ENCODE assay signal across 1 cellular context in the genomic region with DNA sequence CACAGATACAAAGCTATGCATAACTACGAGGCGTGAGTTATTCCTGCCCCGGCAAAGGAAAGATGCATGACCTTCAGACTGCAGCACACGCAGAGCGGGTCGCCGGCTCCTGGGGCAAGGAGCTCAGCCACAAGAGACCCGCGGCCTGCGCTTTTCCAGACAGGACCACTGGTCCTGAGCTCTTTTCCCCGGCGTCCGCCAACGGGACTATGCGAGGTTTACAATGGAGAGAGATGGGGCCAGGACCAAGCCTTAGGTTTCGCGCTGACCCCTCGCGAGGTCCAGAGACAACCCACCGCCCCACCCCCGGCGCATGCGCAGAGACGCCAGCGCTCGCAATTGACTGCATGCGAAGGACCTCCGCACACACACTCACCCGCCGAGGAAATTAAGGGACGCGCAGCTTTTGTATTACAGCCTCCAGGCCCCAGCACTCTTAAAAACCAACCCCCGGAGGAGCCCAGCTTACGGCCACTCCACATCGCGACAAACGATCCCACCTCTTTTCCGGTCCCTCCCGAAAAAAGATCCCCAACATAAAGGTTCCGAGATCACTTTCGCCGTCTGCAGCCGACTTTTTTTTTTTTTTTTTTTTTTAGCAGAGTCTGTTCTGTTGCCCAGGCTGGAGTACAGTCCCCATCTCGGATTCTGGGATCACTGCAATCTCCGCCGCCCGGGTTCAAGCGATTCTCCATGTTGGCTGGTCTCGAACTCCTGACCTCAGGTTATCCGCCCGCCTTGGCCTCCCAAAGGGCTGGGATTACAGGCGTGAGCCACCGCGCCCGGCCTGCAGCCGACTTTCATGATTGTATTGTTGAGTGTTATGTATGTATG.
TF ChIP-seq lines count a peak whose summit lies in the region.

A gene with protein sequence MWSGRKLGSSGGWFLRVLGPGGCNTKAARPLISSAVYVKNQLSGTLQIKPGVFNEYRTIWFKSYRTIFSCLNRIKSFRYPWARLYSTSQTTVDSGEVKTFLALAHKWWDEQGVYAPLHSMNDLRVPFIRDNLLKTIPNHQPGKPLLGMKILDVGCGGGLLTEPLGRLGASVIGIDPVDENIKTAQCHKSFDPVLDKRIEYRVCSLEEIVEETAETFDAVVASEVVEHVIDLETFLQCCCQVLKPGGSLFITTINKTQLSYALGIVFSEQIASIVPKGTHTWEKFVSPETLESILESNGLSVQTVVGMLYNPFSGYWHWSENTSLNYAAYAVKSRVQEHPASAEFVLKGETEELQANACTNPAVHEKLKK (minus strand): TSS at position 498 of the 834 bp plus-strand sequence. CDS start 16 bp downstream, at position 482.

TF ChIP-seq in K562, 482 proteins besides CTCF, POLR2A, EP300 and RAD21 (continued from another document and continues in another):
- TF ChIP-seq, protein P1, sequence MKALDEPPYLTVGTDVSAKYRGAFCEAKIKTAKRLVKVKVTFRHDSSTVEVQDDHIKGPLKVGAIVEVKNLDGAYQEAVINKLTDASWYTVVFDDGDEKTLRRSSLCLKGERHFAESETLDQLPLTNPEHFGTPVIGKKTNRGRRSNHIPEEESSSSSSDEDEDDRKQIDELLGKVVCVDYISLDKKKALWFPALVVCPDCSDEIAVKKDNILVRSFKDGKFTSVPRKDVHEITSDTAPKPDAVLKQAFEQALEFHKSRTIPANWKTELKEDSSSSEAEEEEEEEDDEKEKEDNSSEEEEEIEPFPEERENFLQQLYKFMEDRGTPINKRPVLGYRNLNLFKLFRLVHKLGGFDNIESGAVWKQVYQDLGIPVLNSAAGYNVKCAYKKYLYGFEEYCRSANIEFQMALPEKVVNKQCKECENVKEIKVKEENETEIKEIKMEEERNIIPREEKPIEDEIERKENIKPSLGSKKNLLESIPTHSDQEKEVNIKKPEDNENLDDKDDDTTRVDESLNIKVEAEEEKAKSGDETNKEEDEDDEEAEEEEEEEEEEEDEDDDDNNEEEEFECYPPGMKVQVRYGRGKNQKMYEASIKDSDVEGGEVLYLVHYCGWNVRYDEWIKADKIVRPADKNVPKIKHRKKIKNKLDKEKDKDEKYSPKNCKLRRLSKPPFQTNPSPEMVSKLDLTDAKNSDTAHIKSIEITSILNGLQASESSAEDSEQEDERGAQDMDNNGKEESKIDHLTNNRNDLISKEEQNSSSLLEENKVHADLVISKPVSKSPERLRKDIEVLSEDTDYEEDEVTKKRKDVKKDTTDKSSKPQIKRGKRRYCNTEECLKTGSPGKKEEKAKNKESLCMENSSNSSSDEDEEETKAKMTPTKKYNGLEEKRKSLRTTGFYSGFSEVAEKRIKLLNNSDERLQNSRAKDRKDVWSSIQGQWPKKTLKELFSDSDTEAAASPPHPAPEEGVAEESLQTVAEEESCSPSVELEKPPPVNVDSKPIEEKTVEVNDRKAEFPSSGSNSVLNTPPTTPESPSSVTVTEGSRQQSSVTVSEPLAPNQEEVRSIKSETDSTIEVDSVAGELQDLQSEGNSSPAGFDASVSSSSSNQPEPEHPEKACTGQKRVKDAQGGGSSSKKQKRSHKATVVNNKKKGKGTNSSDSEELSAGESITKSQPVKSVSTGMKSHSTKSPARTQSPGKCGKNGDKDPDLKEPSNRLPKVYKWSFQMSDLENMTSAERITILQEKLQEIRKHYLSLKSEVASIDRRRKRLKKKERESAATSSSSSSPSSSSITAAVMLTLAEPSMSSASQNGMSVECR (CRISPR knock-in tag; IDR thresholded peaks at IDR 0.05): no peak
- TF ChIP-seq ATF6 (CRISPR knock-in tag; IDR thresholded peaks at IDR 0.05) (no peak), CBX8 (IDR thresholded peaks at IDR 0.05; ENCODE audit: borderline replicate concordance, extremely low read depth, low read depth, low read length, poor library complexity, severe bottlenecking) (no peak), ZNF764 (CRISPR knock-in tag; IDR thresholded peaks at IDR 0.05; ENCODE audit: low read depth) (no peak), RAD51 (IDR thresholded peaks at IDR 0.05; ENCODE audit: borderline replicate concordance, low read depth) (no peak), NFRKB (IDR thresholded peaks at IDR 0.05; ENCODE audit: low read depth) (peak; percentile 73; the same call in 1 of the 2 replicates), ZNF277 (CRISPR knock-in tag; IDR thresholded peaks at IDR 0.05; ENCODE audit: borderline replicate concordance) (no peak), ZNF695 (CRISPR knock-in tag; IDR thresholded peaks at IDR 0.05) (no peak), SIN3B (IDR thresholded peaks at IDR 0.05; ENCODE audit: low read depth) (peak; percentile 75), CREB3L1 (IDR thresholded peaks at IDR 0.05; ENCODE audit: borderline replicate concordance, low read depth) (peak; percentile 74), U2AF2 (optimal IDR thresholded peaks at IDR 0.05; ENCODE audit: low read depth, low read length) (no peak), TRIM28 (IDR thresholded peaks at IDR 0.05) (peak; percentile 61; the same call in 1 of the 2 replicates), MYC (IDR thresholded peaks at IDR 0.05; ENCODE audit: low read depth, low read length) (no peak), MYC (CRISPR knock-in tag; IDR thresholded peaks at IDR 0.05; ENCODE audit: borderline replicate concordance, low read depth) (no peak), ESRRA (IDR thresholded peaks at IDR 0.05; ENCODE audit: borderline replicate concordance, low read depth) (peak; percentile 88), HES1 (IDR thresholded peaks at IDR 0.05; ENCODE audit: low read depth) (no peak), ZBTB40 (IDR thresholded peaks at IDR 0.05) (peak; percentile 96), ZBTB40 (CRISPR knock-in tag; IDR thresholded peaks at IDR 0.05) (no peak)
- TF ChIP-seq, protein P2, sequence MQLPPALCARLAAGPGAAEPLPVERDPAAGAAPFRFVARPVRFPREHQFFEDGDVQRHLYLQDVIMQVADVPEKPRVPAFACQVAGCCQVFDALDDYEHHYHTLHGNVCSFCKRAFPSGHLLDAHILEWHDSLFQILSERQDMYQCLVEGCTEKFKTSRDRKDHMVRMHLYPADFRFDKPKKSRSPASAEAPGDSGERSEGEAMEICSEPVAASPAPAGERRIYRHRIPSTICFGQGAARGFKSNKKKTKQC (CRISPR knock-in tag; IDR thresholded peaks at IDR 0.05): no peak
- TF ChIP-seq, protein P3, sequence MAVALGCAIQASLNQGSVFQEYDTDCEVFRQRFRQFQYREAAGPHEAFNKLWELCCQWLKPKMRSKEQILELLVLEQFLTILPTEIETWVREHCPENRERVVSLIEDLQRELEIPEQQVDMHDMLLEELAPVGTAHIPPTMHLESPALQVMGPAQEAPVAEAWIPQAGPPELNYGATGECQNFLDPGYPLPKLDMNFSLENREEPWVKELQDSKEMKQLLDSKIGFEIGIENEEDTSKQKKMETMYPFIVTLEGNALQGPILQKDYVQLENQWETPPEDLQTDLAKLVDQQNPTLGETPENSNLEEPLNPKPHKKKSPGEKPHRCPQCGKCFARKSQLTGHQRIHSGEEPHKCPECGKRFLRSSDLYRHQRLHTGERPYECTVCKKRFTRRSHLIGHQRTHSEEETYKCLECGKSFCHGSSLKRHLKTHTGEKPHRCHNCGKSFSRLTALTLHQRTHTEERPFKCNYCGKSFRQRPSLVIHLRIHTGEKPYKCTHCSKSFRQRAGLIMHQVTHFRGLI (CRISPR knock-in tag; IDR thresholded peaks at IDR 0.05): no peak
- TF ChIP-seq, protein P4, sequence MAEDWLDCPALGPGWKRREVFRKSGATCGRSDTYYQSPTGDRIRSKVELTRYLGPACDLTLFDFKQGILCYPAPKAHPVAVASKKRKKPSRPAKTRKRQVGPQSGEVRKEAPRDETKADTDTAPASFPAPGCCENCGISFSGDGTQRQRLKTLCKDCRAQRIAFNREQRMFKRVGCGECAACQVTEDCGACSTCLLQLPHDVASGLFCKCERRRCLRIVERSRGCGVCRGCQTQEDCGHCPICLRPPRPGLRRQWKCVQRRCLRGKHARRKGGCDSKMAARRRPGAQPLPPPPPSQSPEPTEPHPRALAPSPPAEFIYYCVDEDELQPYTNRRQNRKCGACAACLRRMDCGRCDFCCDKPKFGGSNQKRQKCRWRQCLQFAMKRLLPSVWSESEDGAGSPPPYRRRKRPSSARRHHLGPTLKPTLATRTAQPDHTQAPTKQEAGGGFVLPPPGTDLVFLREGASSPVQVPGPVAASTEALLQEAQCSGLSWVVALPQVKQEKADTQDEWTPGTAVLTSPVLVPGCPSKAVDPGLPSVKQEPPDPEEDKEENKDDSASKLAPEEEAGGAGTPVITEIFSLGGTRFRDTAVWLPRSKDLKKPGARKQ (CRISPR knock-in tag; IDR thresholded peaks at IDR 0.05): no peak
